8 cellular contexts compared by ENCODE assay signal in genomic region chr17:50213026-50214015, GRCh38. TPM values are rescaled to one million over a fixed set of nuclear protein-coding genes. Genes with fewer than 3 reads are reported as not detected.
DNase-seq lines count a peak whose midpoint lies in the region; ATAC-seq and TF ChIP-seq lines count a peak whose summit lies in the region.

No MANE protein-coding gene starts in this region.

- no peaks in the 10 kb centered on the region for H3K79me1 ChIP-seq in neuronal stem cell (ENCODE audit: low read depth, low read length)

- H3K27ac ChIP-seq in neuronal stem cell (replicated peaks; ENCODE audit: low read length), result no peak overlapping the region
- H3K27ac ChIP-seq in coronary artery, result peak overlapping the region in 1 of 2 donors; percentile 58

- peak; percentile 49 for ATAC-seq in GM19395 (IDR thresholded peaks at IDR 0.05; ENCODE audit: unreplicated experiment)
- peak; percentile 96 for ATAC-seq in HG03460 (IDR thresholded peaks at IDR 0.05; ENCODE audit: unreplicated experiment)
- ATAC-seq in Right ventricle myocardium inferior, result no peak
- ATAC-seq in HG02970 (IDR thresholded peaks at IDR 0.05; ENCODE audit: low FRiP score, unreplicated experiment), result no peak

- no peak overlapping the region for H3K4ac ChIP-seq in neuronal stem cell (ENCODE audit: low read length)

- no CpG with 5 or more reads among the region's 9 CpGs for WGBS in neuronal stem cell (ENCODE audit: extremely low coverage in 2 of 2, insufficient read length in 2 of 2, insufficient replicate concordance in 1 of 2), 2 donors

- peak overlapping the region; percentile 8 for H3K18ac ChIP-seq in neuronal stem cell (ENCODE audit: low read length)

- H3K9ac ChIP-seq in neuronal stem cell (ENCODE audit: low read depth, low read length, poor library complexity), result no peak overlapping the region

- intact Hi-C loops in Right ventricle myocardium inferior (cut with DNase I), result no loop called here

- no peak overlapping the region for H3K4me2 ChIP-seq in neuronal stem cell (ENCODE audit: insufficient read depth, low read length, poor library complexity, severe bottlenecking)

- H2BK15ac ChIP-seq in neuronal stem cell (ENCODE audit: low read length), result no peak overlapping the region

- no peak overlapping the region for H2BK120ac ChIP-seq in neuronal stem cell (ENCODE audit: low read depth, low read length)

- peaks cover 0 to 2% of the 10 kb centered on the region in 2 donors for H3K9me3 ChIP-seq in neuronal stem cell (replicated peaks in 1 of 2; ENCODE audit: control insufficient read depth in 2 of 2, insufficient read depth in 1 of 2, low read depth in 1 of 2, low read length in 2 of 2)

- H3K14ac ChIP-seq in neuronal stem cell (ENCODE audit: low read length), result no peak overlapping the region

- H2AK5ac ChIP-seq in neuronal stem cell (ENCODE audit: low read depth, low read length), result no peak overlapping the region

- H3K4me1 ChIP-seq in neuronal stem cell (ENCODE audit: control insufficient read depth in 2 of 2, insufficient read depth in 1 of 2, low read depth in 1 of 2, low read length in 2 of 2), result peaks cover 21 to 31% of the 10 kb centered on the region in 2 donors

- no peak overlapping the region for H4K8ac ChIP-seq in neuronal stem cell (ENCODE audit: low read depth, low read length)

- H3K23ac ChIP-seq in neuronal stem cell (ENCODE audit: low read depth, low read length, poor library complexity), result no peak overlapping the region

- H2BK12ac ChIP-seq in neuronal stem cell (ENCODE audit: low read length), result no peak overlapping the region

- H3K27me3 ChIP-seq in GM06990 (replicated peaks; ENCODE audit: control insufficient read depth, insufficient read depth, low read length) (no peaks in the 10 kb centered on the region; the same call in 1 of the 2 replicates), neuronal stem cell (ENCODE audit: control insufficient read depth in 3 of 3, insufficient read depth in 3 of 3, low read depth in 1 of 3, low read length in 3 of 3) (peaks cover 0 to 4% (median 0%) of the 10 kb centered on the region in 3 experiments)

- peak overlapping the region; percentile 56 for H4K91ac ChIP-seq in neuronal stem cell (ENCODE audit: low read depth, low read length, poor library complexity)

- DNase-seq in GM06990 (ENCODE audit: extremely low read depth, insufficient read length) (no peak), neuronal stem cell (ENCODE audit: low spot score) (no peak), Right ventricle myocardium inferior (ENCODE audit: missing footprints) (no peak), coronary artery (ENCODE audit: low spot score) (no peak)
- DNase-seq in activated T-cell treated with anti-CD3 and anti-CD28 coated beads, Interleukin-2, amount 50 U/mL, for 48 hours, result peak; percentile 48 to 63

- peak; percentile 27 for TF ChIP-seq CTCF in GM06990 (IDR thresholded peaks at IDR 0.05; ENCODE audit: insufficient read depth, low read length, poor library complexity, severe bottlenecking)
- TF ChIP-seq CTCF in coronary artery (IDR thresholded peaks at IDR 0.05), result no peak

- H3K4me3 ChIP-seq in GM06990 (replicated peaks; ENCODE audit: low read depth, low read length), result no peak overlapping the region
- H3K4me3 ChIP-seq in neuronal stem cell (ENCODE audit: low read length in 2 of 2), result no peak overlapping the region
- no peak overlapping the region for H3K4me3 ChIP-seq in coronary artery

- H3K36me3 ChIP-seq in GM06990 (ENCODE audit: control insufficient read depth, insufficient read depth, low read length), result no peaks in the 10 kb centered on the region
- no peaks in the 10 kb centered on the region for H3K36me3 ChIP-seq in neuronal stem cell (replicated peaks in 1 of 2; ENCODE audit: control insufficient read depth in 2 of 2, insufficient read depth in 2 of 2, low read length in 2 of 2)

- no peak overlapping the region for H2AFZ ChIP-seq in neuronal stem cell (ENCODE audit: low read length)

- H2BK5ac ChIP-seq in neuronal stem cell (ENCODE audit: low read length), result no peak overlapping the region

RNA-seq across cellular contexts. Expression of gene COL1A1, which starts 11.9 kb away (rescaled TPM):
- polyA plus RNA-seq in neuronal stem cell (2013, experiment 1 of 2), result 17.9 TPM
- 18.4 TPM for polyA plus RNA-seq in neuronal stem cell (2013, experiment 2 of 2)
- total RNA-seq in Right ventricle myocardium inferior, result 28.2 TPM

RNA-seq across cellular contexts. Expression of gene SGCA, which starts 47.5 kb away (rescaled TPM):
- polyA plus RNA-seq in neuronal stem cell (2013, experiment 1 of 2), result 0.57 TPM
- polyA plus RNA-seq in neuronal stem cell (2013, experiment 2 of 2), result 0.35 TPM
- 151 TPM for total RNA-seq in Right ventricle myocardium inferior

Comparison
In these comparisons a context has a peak if more than half of its experiments do, and no peak if none do; other contexts are left out.
1. DNase-seq: peak in activated T-cell treated with anti-CD3 and anti-CD28 coated beads, Interleukin-2, amount 50 U/mL, for 48 hours (2 of 2); none in GM06990 (single experiment), neuronal stem cell (single experiment), Right ventricle myocardium inferior (single experiment) and coronary artery (single experiment).
2. ATAC-seq: peak in GM19395 (single experiment) and HG03460 (single experiment); none in Right ventricle myocardium inferior (single experiment) and HG02970 (single experiment).